Comparison of ENCODE assay signal across 11 cellular contexts in the genomic region with DNA sequence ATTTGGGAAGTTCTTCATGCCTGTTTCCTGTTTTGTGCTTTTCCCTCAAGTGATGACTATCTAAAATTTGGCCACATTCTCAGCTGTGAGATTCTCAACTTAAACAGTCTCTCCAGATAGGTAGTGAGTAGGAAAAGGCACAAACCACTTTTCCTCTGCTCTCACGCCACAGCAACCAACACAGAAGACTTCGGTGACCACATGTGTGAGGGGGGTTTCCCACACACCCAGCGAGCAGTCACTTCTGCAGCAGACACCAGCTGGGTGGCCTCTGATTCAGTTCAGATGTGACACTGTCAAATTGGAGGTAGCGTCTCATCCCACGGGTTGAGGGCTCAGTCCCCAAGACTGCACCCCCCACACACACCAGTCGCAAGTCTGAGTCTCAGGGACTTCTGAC. TPM values are rescaled to one million over a fixed set of nuclear protein-coding genes. Genes with fewer than 3 reads are reported as not detected.
DNase-seq lines count a peak whose midpoint lies in the region; ATAC-seq and TF ChIP-seq lines count a peak whose summit lies in the region.
"Had no signal": no experiment of that assay in that cellular context is flagged by ENCODE, and none has a peak within 500 bp of the region (broad histone marks: within the 10 kb centered on the region; RNA-seq: fewer than 3 reads in every experiment).

No MANE protein-coding gene starts in this region.

- H3K36me3 Mint-ChIP-seq in activated naive CD4-positive, alpha-beta T cell treated with anti-CD3 and anti-CD28 coated beads for 36 hours (ENCODE audit: low read depth), result no peaks in the 10 kb centered on the region
- no peaks in the 10 kb centered on the region for H3K36me3 Mint-ChIP-seq in stimulated activated naive B cell treated with anti-CD40 and anti-IgM and Interleukin-4, amounts not matched to agents 10 μg/mL and 1 μg/mL and 100 μg/mL, for 72 hours

- H3K36me3 ChIP-seq in left lung, result no peaks in the 10 kb centered on the region

- H3K27ac ChIP-seq in left lung, result no peak overlapping the region
- H3K27ac ChIP-seq: A549 had no signal

- H3K4me1 Mint-ChIP-seq in activated naive CD4-positive, alpha-beta T cell treated with anti-CD3 and anti-CD28 coated beads for 36 hours (ENCODE audit: low read depth), result peaks cover 6% of the 10 kb centered on the region
- H3K4me1 Mint-ChIP-seq in stimulated activated naive B cell treated with anti-CD40 and anti-IgM and Interleukin-4, amounts not matched to agents 10 μg/mL and 1 μg/mL and 100 μg/mL, for 72 hours, result peaks cover 19 to 27% of the 10 kb centered on the region in 2 donors

- peaks cover 12% of the 10 kb centered on the region for H3K27me3 Mint-ChIP-seq in activated naive CD4-positive, alpha-beta T cell treated with anti-CD3 and anti-CD28 coated beads for 36 hours (ENCODE audit: low read depth)
- peaks cover 0 to 2% of the 10 kb centered on the region in 2 donors for H3K27me3 Mint-ChIP-seq in stimulated activated naive B cell treated with anti-CD40 and anti-IgM and Interleukin-4, amounts not matched to agents 10 μg/mL and 1 μg/mL and 100 μg/mL, for 72 hours

- no peaks in the 10 kb centered on the region for H3K4me1 ChIP-seq in left lung
- H3K4me1 ChIP-seq: A549 had no signal

- peak; percentile 91 to 94 for ATAC-seq in stimulated activated naive B cell treated with anti-CD40 and anti-IgM and Interleukin-4, amounts not matched to agents 10 μg/mL and 1 μg/mL and 100 μg/mL, for 72 hours (replicated peaks)
- no peak for ATAC-seq in omental fat pad (ENCODE audit: low FRiP score)
- no peak for ATAC-seq in left lung
- ATAC-seq: A549 had no signal

- no peak overlapping the region for H3K4me3 ChIP-seq in Jurkat, Clone E6-1 (ENCODE audit: low read length)
- no peak overlapping the region for H3K4me3 ChIP-seq in left lung
- H3K4me3 ChIP-seq: A549 had no signal

- intact Hi-C loops in activated naive CD4-positive, alpha-beta T cell treated with anti-CD3 and anti-CD28 coated beads for 36 hours (cut with micrococcal nuclease), result loop anchor here (1.0 kb wide), 1 partner anchor 113 kb away; no protein-coding TSS in a partner anchor
- intact Hi-C loops in left lung (cut with DNase I), result no loop called here

- CTCF ChIA-PET in activated naive CD4-positive, alpha-beta T cell treated with anti-CD3 and anti-CD28 coated beads for 36 hours (lab: Charles Lee), result no interaction called here

- no peak for TF ChIP-seq CTCF in omental fat pad (IDR thresholded peaks at IDR 0.05)
- no peak for TF ChIP-seq CTCF in left lung (IDR thresholded peaks at IDR 0.05)

- no peak overlapping the region for H3K4me3 Mint-ChIP-seq in activated naive CD4-positive, alpha-beta T cell treated with anti-CD3 and anti-CD28 coated beads for 36 hours
- H3K4me3 Mint-ChIP-seq in stimulated activated naive B cell treated with anti-CD40 and anti-IgM and Interleukin-4, amounts not matched to agents 10 μg/mL and 1 μg/mL and 100 μg/mL, for 72 hours, result peak overlapping the region; percentile 40 to 60

- peak; percentile 39 for DNase-seq in activated gamma-delta T cell treated with Interleukin-2 at 50 U/mL for 16 hours
- DNase-seq in activated gamma-delta T cell (lab: John Stamatoyannopoulos, UW), result no peak
- peak; percentile 79 for DNase-seq in Jurkat, Clone E6-1 (ENCODE audit: low read depth, low spot score)
- peak; percentile 69 for DNase-seq in activated naive CD4-positive, alpha-beta T cell treated with anti-CD3 and anti-CD28 coated beads for 36 hours
- peak; percentile 83 for DNase-seq in stimulated activated naive B cell treated with anti-CD40 and anti-IgM and Interleukin-4, amounts not matched to agents 10 μg/mL and 1 μg/mL and 100 μg/mL, for 72 hours
- no peak for DNase-seq in NCI-H446 treated with DMSO at 0.1 percent for 48 hours (lab: John Stamatoyannopoulos, UW)
- DNase-seq in omental fat pad (ENCODE audit: low spot score), result no peak
- no peak for DNase-seq in left lung

- H3K9me3 Mint-ChIP-seq in activated naive CD4-positive, alpha-beta T cell treated with anti-CD3 and anti-CD28 coated beads for 36 hours, result no peaks in the 10 kb centered on the region
- H3K9me3 Mint-ChIP-seq in stimulated activated naive B cell treated with anti-CD40 and anti-IgM and Interleukin-4, amounts not matched to agents 10 μg/mL and 1 μg/mL and 100 μg/mL, for 72 hours, result peaks cover 0 to 5% of the 10 kb centered on the region in 2 donors

- no peaks in the 10 kb centered on the region for H3K27me3 ChIP-seq in left lung

- H3K9me3 ChIP-seq in left lung, result no peaks in the 10 kb centered on the region
- H3K9me3 ChIP-seq: A549 had no signal

- no peak overlapping the region for H3K27ac Mint-ChIP-seq in activated naive CD4-positive, alpha-beta T cell treated with anti-CD3 and anti-CD28 coated beads for 36 hours
- peak overlapping the region; percentile 97 for H3K27ac Mint-ChIP-seq in stimulated activated naive B cell treated with anti-CD40 and anti-IgM and Interleukin-4, amounts not matched to agents 10 μg/mL and 1 μg/mL and 100 μg/mL, for 72 hours

RNA-seq across cellular contexts. Expression of a gene that starts 25.1 kb away (rescaled TPM):
- polyA plus RNA-seq in Jurkat, Clone E6-1 (2012; ENCODE audit: insufficient read depth, insufficient read length), result not detected
- not detected for total RNA-seq in activated naive CD4-positive, alpha-beta T cell treated with anti-CD3 and anti-CD28 coated beads for 36 hours
- total RNA-seq in omental fat pad, result not detected
- under 1 TPM in 1 of 2 donors, not detected in 1; 0.41 TPM for total RNA-seq in left lung
- total RNA-seq: mononuclear cell; T-helper 2 cell treated with Interferon-gamma antibody and Interleukin-4, amounts not matched to agents 100 ng/mL and 5 ng/mL, for 36 hours had no signal
- polyA plus RNA-seq: A549 had no signal

Comparison
In these comparisons a context has a peak if more than half of its experiments do, and no peak if none do; other contexts are left out.
1. DNase-seq: peak in activated gamma-delta T cell treated with Interleukin-2 at 50 U/mL for 16 hours (single experiment), Jurkat, Clone E6-1 (single experiment), activated naive CD4-positive, alpha-beta T cell treated with anti-CD3 and anti-CD28 coated beads for 36 hours (single experiment) and stimulated activated naive B cell treated with anti-CD40 and anti-IgM and Interleukin-4, amounts not matched to agents 10 μg/mL and 1 μg/mL and 100 μg/mL, for 72 hours (single experiment); none in activated gamma-delta T cell (single experiment), NCI-H446 treated with DMSO at 0.1 percent for 48 hours (single experiment), omental fat pad (single experiment) and left lung (0 of 2).
2. ATAC-seq: peak in stimulated activated naive B cell treated with anti-CD40 and anti-IgM and Interleukin-4, amounts not matched to agents 10 μg/mL and 1 μg/mL and 100 μg/mL, for 72 hours (2 of 2); none in omental fat pad (single experiment) and left lung (single experiment).